ENCODE assay signal across 1 cellular context in genomic region chr13:41587490-41587889, GRCh38.
TF ChIP-seq lines count a peak whose summit lies in the region.

No MANE protein-coding gene starts in this region.

TF ChIP-seq in IMR-90, 13 proteins besides CTCF, POLR2A, EP300 and RAD21:
- TF ChIP-seq FOS (IDR thresholded peaks at IDR 0.05; ENCODE audit: low read depth, low read length) = no peak
TF ChIP-seq in IMR-90: peak in this region for 0.
